Comparison of ENCODE assay signal across 21 cellular contexts in the genomic region with DNA sequence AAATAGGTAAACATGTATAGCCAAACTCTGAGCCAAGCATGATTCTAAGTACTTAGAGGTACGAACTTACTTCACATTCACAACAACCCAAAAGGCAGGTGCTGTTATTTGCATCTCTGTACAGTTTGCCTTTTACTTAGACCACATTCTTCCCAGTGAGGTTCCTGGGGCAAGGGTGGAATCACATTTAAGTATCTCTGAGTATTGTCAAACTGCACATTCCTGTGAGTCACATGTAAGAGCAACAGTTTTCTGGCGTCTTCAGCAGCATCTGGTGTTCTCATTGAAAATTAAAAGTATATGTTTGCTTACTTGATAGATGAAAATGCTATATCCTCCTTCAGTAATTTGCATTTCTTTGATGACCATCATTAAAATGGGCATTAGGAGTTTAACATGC.
"Had no signal": no experiment of that assay in that cellular context is flagged by ENCODE, and none has a peak within 500 bp of the region (broad histone marks: within the 10 kb centered on the region; RNA-seq: fewer than 3 reads in every experiment).

No MANE protein-coding gene starts in this region.

- ATAC-seq: left lung; naive thymus-derived CD4-positive, alpha-beta T cell; psoas muscle; right cardiac atrium; stimulated activated memory B cell treated with anti-CD40 and anti-IgM and Interleukin-4, amounts not matched to agents 10 μg/mL and 1 μg/mL and 100 μg/mL, for 72 hours; stimulated activated naive CD8-positive, alpha-beta T cell treated with anti-CD3 and anti-CD28 coated beads, Interleukin-15, Interleukin-2, amounts not matched to agents 100 U/mL and 50 U/mL, for 24 hours had no signal

- H3K4me2 ChIP-seq: neural progenitor cell had no signal

- H3K4me1 ChIP-seq: left lung, spleen, testis, tibial artery had no signal

- H3K4me1 Mint-ChIP-seq: stimulated activated memory B cell treated with anti-CD40 and anti-IgM and Interleukin-4, amounts not matched to agents 10 μg/mL and 1 μg/mL and 100 μg/mL, for 72 hours had no signal

- H3K9me3 Mint-ChIP-seq: naive thymus-derived CD4-positive, alpha-beta T cell; nephron; stimulated activated memory B cell treated with anti-CD40 and anti-IgM and Interleukin-4, amounts not matched to agents 10 μg/mL and 1 μg/mL and 100 μg/mL, for 72 hours; type B pancreatic cell had no signal

- H3K36me3 Mint-ChIP-seq: neural progenitor cell; stimulated activated memory B cell treated with anti-CD40 and anti-IgM and Interleukin-4, amounts not matched to agents 10 μg/mL and 1 μg/mL and 100 μg/mL, for 72 hours; type B pancreatic cell had no signal

- H3K4me3 Mint-ChIP-seq: naive thymus-derived CD4-positive, alpha-beta T cell; nephron; neural progenitor cell; stimulated activated memory B cell treated with anti-CD40 and anti-IgM and Interleukin-4, amounts not matched to agents 10 μg/mL and 1 μg/mL and 100 μg/mL, for 72 hours; type B pancreatic cell had no signal

- H3K9ac ChIP-seq: neural progenitor cell had no signal

- H3K27ac Mint-ChIP-seq: naive thymus-derived CD4-positive, alpha-beta T cell; nephron; neural progenitor cell; stimulated activated memory B cell treated with anti-CD40 and anti-IgM and Interleukin-4, amounts not matched to agents 10 μg/mL and 1 μg/mL and 100 μg/mL, for 72 hours; type B pancreatic cell had no signal

- H3K27me3 Mint-ChIP-seq: type B pancreatic cell had no signal

- H3K36me3 ChIP-seq: left lung, neural progenitor cell, sigmoid colon, spleen, tibial artery had no signal

- H3K27me3 ChIP-seq: dorsolateral prefrontal cortex, left lung, neural progenitor cell, sigmoid colon, testis, tibial artery had no signal

- H3K9me3 ChIP-seq: left lung, psoas muscle, sigmoid colon, spleen, testis, tibial artery had no signal

- DNase-seq: dorsolateral prefrontal cortex; effector CD4-positive, alpha-beta T cell; kidney; left lung; mesenchymal stem cell; midbrain; naive thymus-derived CD4-positive, alpha-beta T cell; psoas muscle; right cardiac atrium; sigmoid colon; spleen; stimulated activated CD4-positive, alpha-beta T cell treated with anti-CD3 and anti-CD28 coated beads, Interleukin-4, amount 100 ng/mL, for 4 hours; stimulated activated naive CD8-positive, alpha-beta T cell treated with anti-CD3 and anti-CD28 coated beads, Interleukin-15, Interleukin-2, amounts not matched to agents 100 U/mL and 50 U/mL, for 24 hours; substantia nigra; testis; tibial artery had no signal

- H3K4me3 ChIP-seq: dorsolateral prefrontal cortex, left lung, neural progenitor cell, psoas muscle, sigmoid colon, skin epidermis, spleen, testis, tibial artery had no signal

- H2AFZ ChIP-seq: neural progenitor cell had no signal

- H3K27ac ChIP-seq: dorsolateral prefrontal cortex, left lung, neural progenitor cell, psoas muscle, sigmoid colon, skin epidermis, spleen, testis, tibial artery had no signal
